Comparison of ENCODE assay signal across 1 cellular context in genomic region chr5:134113572-134113907, GRCh38.
TF ChIP-seq lines count a peak whose summit lies in the region.

No MANE protein-coding gene starts in this region.

TF ChIP-seq in GM12878, 131 proteins besides CTCF, POLR2A, EP300 and RAD21 (continued from another document):
- TF ChIP-seq, protein P1, sequence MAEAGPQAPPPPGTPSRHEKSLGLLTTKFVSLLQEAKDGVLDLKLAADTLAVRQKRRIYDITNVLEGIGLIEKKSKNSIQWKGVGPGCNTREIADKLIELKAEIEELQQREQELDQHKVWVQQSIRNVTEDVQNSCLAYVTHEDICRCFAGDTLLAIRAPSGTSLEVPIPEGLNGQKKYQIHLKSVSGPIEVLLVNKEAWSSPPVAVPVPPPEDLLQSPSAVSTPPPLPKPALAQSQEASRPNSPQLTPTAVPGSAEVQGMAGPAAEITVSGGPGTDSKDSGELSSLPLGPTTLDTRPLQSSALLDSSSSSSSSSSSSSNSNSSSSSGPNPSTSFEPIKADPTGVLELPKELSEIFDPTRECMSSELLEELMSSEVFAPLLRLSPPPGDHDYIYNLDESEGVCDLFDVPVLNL (IDR thresholded peaks at IDR 0.05; ENCODE audit: low read depth, low read length): no peak
- peak; percentile 16; the same call in 1 of the 2 replicates for TF ChIP-seq ZNF687 (IDR thresholded peaks at IDR 0.05)
- TF ChIP-seq FOXM1 (IDR thresholded peaks at IDR 0.05; ENCODE audit: low read depth, low read length): no peak
- no peak for TF ChIP-seq NFIC (IDR thresholded peaks at IDR 0.05; ENCODE audit: low read depth, low read length)
- 0 out of 2 replicates have a peak, but pooled peaks have one; percentile 6 for TF ChIP-seq POLR2AphosphoS2 (IDR thresholded peaks at IDR 0.05; ENCODE audit: low read depth, low read length)
- no peak for TF ChIP-seq PML (IDR thresholded peaks at IDR 0.05; ENCODE audit: low read length)
- TF ChIP-seq EED (IDR thresholded peaks at IDR 0.05; ENCODE audit: low read depth): no peak
- TF ChIP-seq HSF1 (IDR thresholded peaks at IDR 0.05; ENCODE audit: low read depth, low read length): no peak
- TF ChIP-seq CEBPZ (IDR thresholded peaks at IDR 0.05; ENCODE audit: low read depth, low read length): no peak
- no peak for TF ChIP-seq HDAC2 (IDR thresholded peaks at IDR 0.05)
- no peak for TF ChIP-seq IKZF2 (IDR thresholded peaks at IDR 0.05)
- TF ChIP-seq NFXL1 (IDR thresholded peaks at IDR 0.05; ENCODE audit: borderline replicate concordance): no peak
- 0 out of 2 replicates have a peak, but pooled peaks have one; percentile 29 for TF ChIP-seq BACH1 (IDR thresholded peaks at IDR 0.05; ENCODE audit: borderline replicate concordance)
- TF ChIP-seq ZBED1 (IDR thresholded peaks at IDR 0.05; ENCODE audit: borderline replicate concordance): no peak
- no peak for TF ChIP-seq NR2F1 (conservative IDR thresholded peaks at IDR 0.05)
- TF ChIP-seq CREM (IDR thresholded peaks at IDR 0.05; ENCODE audit: low read depth): no peak
- TF ChIP-seq RAD51 (IDR thresholded peaks at IDR 0.05): no peak
- TF ChIP-seq, protein P2, sequence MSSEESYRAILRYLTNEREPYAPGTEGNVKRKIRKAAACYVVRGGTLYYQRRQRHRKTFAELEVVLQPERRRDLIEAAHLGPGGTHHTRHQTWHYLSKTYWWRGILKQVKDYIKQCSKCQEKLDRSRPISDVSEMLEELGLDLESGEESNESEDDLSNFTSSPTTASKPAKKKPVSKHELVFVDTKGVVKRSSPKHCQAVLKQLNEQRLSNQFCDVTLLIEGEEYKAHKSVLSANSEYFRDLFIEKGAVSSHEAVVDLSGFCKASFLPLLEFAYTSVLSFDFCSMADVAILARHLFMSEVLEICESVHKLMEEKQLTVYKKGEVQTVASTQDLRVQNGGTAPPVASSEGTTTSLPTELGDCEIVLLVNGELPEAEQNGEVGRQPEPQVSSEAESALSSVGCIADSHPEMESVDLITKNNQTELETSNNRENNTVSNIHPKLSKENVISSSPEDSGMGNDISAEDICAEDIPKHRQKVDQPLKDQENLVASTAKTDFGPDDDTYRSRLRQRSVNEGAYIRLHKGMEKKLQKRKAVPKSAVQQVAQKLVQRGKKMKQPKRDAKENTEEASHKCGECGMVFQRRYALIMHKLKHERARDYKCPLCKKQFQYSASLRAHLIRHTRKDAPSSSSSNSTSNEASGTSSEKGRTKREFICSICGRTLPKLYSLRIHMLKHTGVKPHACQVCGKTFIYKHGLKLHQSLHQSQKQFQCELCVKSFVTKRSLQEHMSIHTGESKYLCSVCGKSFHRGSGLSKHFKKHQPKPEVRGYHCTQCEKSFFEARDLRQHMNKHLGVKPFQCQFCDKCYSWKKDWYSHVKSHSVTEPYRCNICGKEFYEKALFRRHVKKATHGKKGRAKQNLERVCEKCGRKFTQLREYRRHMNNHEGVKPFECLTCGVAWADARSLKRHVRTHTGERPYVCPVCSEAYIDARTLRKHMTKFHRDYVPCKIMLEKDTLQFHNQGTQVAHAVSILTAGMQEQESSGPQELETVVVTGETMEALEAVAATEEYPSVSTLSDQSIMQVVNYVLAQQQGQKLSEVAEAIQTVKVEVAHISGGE (CRISPR knock-in tag; IDR thresholded peaks at IDR 0.05): no peak
